9 cellular contexts compared by ENCODE assay signal in the genomic region with DNA sequence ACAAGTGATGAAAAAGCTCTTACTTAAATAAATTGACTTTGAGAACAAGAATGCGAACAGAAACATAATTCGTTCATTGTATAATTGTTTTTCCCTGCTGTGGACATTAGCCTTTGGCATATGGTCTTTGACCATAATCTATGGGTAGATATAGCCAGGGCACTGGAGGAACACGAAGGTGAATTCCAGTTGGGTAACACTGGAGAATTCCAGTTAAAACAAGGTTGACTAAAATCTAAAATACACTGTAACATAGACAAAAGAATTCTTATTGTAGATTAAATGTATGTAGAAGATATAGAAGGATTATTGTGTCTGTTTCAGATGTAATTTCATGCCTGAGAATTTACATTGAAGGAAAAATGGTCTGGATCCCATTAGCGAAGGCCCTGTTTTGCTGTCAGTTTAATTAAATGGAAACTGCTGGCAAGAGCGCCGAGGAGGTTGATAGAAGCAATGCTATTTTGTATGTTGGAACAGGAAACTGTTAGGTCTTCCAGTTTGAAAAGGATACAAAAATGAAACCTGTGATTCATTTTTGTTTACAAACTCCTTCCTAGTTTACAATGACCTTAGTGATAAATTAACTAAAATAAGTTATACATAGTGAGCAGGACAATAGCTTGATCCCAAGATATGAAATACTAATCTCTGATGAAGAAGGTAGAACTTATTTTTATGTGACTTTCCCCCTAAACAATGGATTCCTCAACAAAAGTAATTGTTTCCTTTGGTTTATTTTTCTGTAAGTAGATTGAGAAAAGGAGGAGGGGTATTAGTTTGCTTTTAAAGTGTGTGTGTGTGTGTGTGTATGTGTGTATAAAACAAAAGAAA.
A peak's percentile ranks its signal among the peaks of the same experiment; 100 is the strongest.
DNase-seq lines count a peak whose midpoint lies in the region; ATAC-seq, FAIRE-seq and TF ChIP-seq lines count a peak whose summit lies in the region.
"Had no signal": no experiment of that assay in that cellular context is flagged by ENCODE, and none has a peak within 500 bp of the region (broad histone marks: within the 10 kb centered on the region; RNA-seq: fewer than 3 reads in every experiment).

No MANE protein-coding gene starts in this region.

- H3K9me3 Mint-ChIP-seq in activated naive CD4-positive, alpha-beta T cell treated with anti-CD3 and anti-CD28 coated beads, Interleukin-2, amount 10 ng/mL, durations not matched to agents 7 days and 5 days = no peaks in the 10 kb centered on the region

- ATAC-seq in GM21619 (IDR thresholded peaks at IDR 0.05; ENCODE audit: unreplicated experiment) (no peak), HG03095 (IDR thresholded peaks at IDR 0.05; ENCODE audit: unreplicated experiment) (no peak)

- peaks cover 81% of the 10 kb centered on the region for H3K36me3 Mint-ChIP-seq in activated naive CD4-positive, alpha-beta T cell treated with anti-CD3 and anti-CD28 coated beads, Interleukin-2, amount 10 ng/mL, durations not matched to agents 7 days and 5 days

- H3K4me3 Mint-ChIP-seq in activated naive CD4-positive, alpha-beta T cell treated with anti-CD3 and anti-CD28 coated beads, Interleukin-2, amount 10 ng/mL, durations not matched to agents 7 days and 5 days = no peak overlapping the region

- in situ Hi-C loops in transverse colon (cut with MboI; ENCODE audit: low pct_ligation_motif_present in 1 of 4, low pct_unique_long_range_greater_than_20kb in 1 of 4, low sequenced_read_pairs in 3 of 4) = no loop called here

- H3K27ac ChIP-seq in adrenal gland (peak overlapping the region in 4 of 5 donors; percentile 45 to 68 (median 54)), transverse colon (peak overlapping the region; percentile 30 to 65 (median 54))

- peak overlapping the region; percentile 37 for H3K27ac Mint-ChIP-seq in activated naive CD4-positive, alpha-beta T cell treated with anti-CD3 and anti-CD28 coated beads, Interleukin-2, amount 10 ng/mL, durations not matched to agents 7 days and 5 days

- TF ChIP-seq EP300 in transverse colon (IDR thresholded peaks at IDR 0.05; ENCODE audit: low read depth) = no peak

- TF ChIP-seq POLR2A in adrenal gland (IDR thresholded peaks at IDR 0.05) = no peak
- TF ChIP-seq POLR2A in transverse colon (IDR thresholded peaks at IDR 0.05) = no peak

- H3K36me3 ChIP-seq in adrenal gland (replicated peaks in 1 of 2) (no peaks in the 10 kb centered on the region), transverse colon (no peaks in the 10 kb centered on the region)

- H3K4me1 ChIP-seq in adrenal gland (replicated peaks in 1 of 2) = peaks cover 18 to 34% of the 10 kb centered on the region in 2 donors
- peaks cover 11 to 69% (median 37%) of the 10 kb centered on the region in 4 donors for H3K4me1 ChIP-seq in transverse colon

- CTCF ChIA-PET in activated naive CD4-positive, alpha-beta T cell treated with anti-CD3 and anti-CD28 coated beads, Interleukin-2, amount 10 ng/mL, durations not matched to agents 7 days and 5 days (lab: Charles Lee) = interaction anchor here (0.9 kb wide), 1 partner anchor 12 kb away, joined by 6 read pairs; no protein-coding TSS in a partner anchor

- no peak for DNase-seq in activated naive CD4-positive, alpha-beta T cell treated with anti-CD3 and anti-CD28 coated beads, Interleukin-2, amount 10 ng/mL, durations not matched to agents 7 days and 5 days
- DNase-seq in activated naive CD4-positive, alpha-beta T cell treated with Interleukin-2 at 50 U/mL for 16 hours = no peak
- DNase-seq in adrenal gland (peak in 3 of 7 donors; percentile 23 to 39 (median 29)), lung microvascular endothelial cell (ENCODE audit: low read depth in 2 of 2) (peak; percentile 66 to 80), transverse colon (no peak), frontal cortex (ENCODE audit: low spot score in 2 of 2) (no peak)
- DNase-seq: NCI-H2171 treated with DMSO at 0.1 percent for 48 hours had no signal

- FAIRE-seq in frontal cortex (lab: Jason Lieb, UNC) = no peak

- 50 to 64% (median 60%) methylated on average over 6 of the region's 6 CpGs for WGBS in adrenal gland, 4 donors
- WGBS in transverse colon (ENCODE audit: low coverage in 1 of 2), 2 donors = 54 to 63% methylated on average over 6 of the region's 6 CpGs

- H3K4me1 Mint-ChIP-seq in activated naive CD4-positive, alpha-beta T cell treated with anti-CD3 and anti-CD28 coated beads, Interleukin-2, amount 10 ng/mL, durations not matched to agents 7 days and 5 days = peaks cover 62% of the 10 kb centered on the region

- H3K27me3 ChIP-seq in adrenal gland (no peaks in the 10 kb centered on the region), transverse colon (no peaks in the 10 kb centered on the region)

- TF ChIP-seq CTCF in adrenal gland (IDR thresholded peaks at IDR 0.05) (no peak), transverse colon (IDR thresholded peaks at IDR 0.05) (no peak)

- H3K27me3 Mint-ChIP-seq in activated naive CD4-positive, alpha-beta T cell treated with anti-CD3 and anti-CD28 coated beads, Interleukin-2, amount 10 ng/mL, durations not matched to agents 7 days and 5 days = no peaks in the 10 kb centered on the region

- H3K9me3 ChIP-seq in adrenal gland (replicated peaks in 1 of 3) (no peaks in the 10 kb centered on the region), transverse colon (no peaks in the 10 kb centered on the region)

- H3K4me3 ChIP-seq in adrenal gland (no peak overlapping the region), transverse colon (no peak overlapping the region)

- intact Hi-C loops in adrenal gland (cut with DNase I) (no loop called here), transverse colon (cut with DNase I; ENCODE audit: low total_unique reads) (loop anchor here (10.0 kb wide), 1 partner anchor 64 kb away; no protein-coding TSS in a partner anchor)

Comparison
In these comparisons a context has a peak if more than half of its experiments do, and no peak if none do; other contexts are left out.
1. DNase-seq: peak in lung microvascular endothelial cell (2 of 2); none in activated naive CD4-positive, alpha-beta T cell treated with anti-CD3 and anti-CD28 coated beads, Interleukin-2, amount 10 ng/mL, durations not matched to agents 7 days and 5 days (single experiment), activated naive CD4-positive, alpha-beta T cell treated with Interleukin-2 at 50 U/mL for 16 hours (single experiment), transverse colon (single experiment) and frontal cortex (0 of 2).